Comparison of ENCODE assay signal across 22 cellular contexts in genomic region chr15:64766041-64766440, GRCh38. TPM values are rescaled to one million over a fixed set of nuclear protein-coding genes. Genes with fewer than 3 reads are reported as not detected.
DNase-seq lines count a peak whose midpoint lies in the region; ATAC-seq, FAIRE-seq and TF ChIP-seq lines count a peak whose summit lies in the region.
"Had no signal": no experiment of that assay in that cellular context is flagged by ENCODE, and none has a peak within 500 bp of the region (broad histone marks: within the 10 kb centered on the region; RNA-seq: fewer than 3 reads in every experiment).

No MANE protein-coding gene starts in this region.

- peak overlapping the region; percentile 27; the same call in 1 of the 2 replicates for H2BK5ac ChIP-seq in H1 (ENCODE audit: low read depth, low read length)

- FAIRE-seq in H1 (lab: Jason Lieb, UNC): no peak
- FAIRE-seq: H54, HTR-8/SVneo had no signal

- no peaks in the 10 kb centered on the region for H3K9me2 ChIP-seq in GM23338 (ENCODE audit: insufficient read depth)

- POLR2A ChIA-PET in H1 (lab: Charles Lee; ENCODE audit: partially characterized antibody): interaction anchor here (0.7 to 6.1 kb wide), 8 partner anchors 10 to 82 kb away, joined by 3 to 51 read pairs (median 4); partner anchors contain the start of gene PLEKHO2

- intact Hi-C loops in right cardiac atrium (cut with DNase I): no loop called here

- peaks cover 4% of the 10 kb centered on the region for H3K79me1 ChIP-seq in H1 (ENCODE audit: low read depth, low read length)

- WGBS in H1 (ENCODE audit: extremely low coverage in 1 of 2, insufficient coverage in 1 of 2, insufficient read length in 1 of 2, insufficient replicate concordance in 2 of 2, low coverage in 1 of 2, low lambda C conversion rate in 2 of 2, missing lambda C conversion rate in 1 of 2), 2 experiments: 95% methylated on average over 8 of the region's 8 CpGs; no CpG with 5 or more reads in 1 of the 2 experiments
- 59% methylated on average over 8 of the region's 8 CpGs for WGBS in right cardiac atrium

- H3K79me2 ChIP-seq in GM23338 (replicated peaks; ENCODE audit: insufficient read depth) (peaks cover 100% of the 10 kb centered on the region), H1 (ENCODE audit: control insufficient read depth in 1 of 2, insufficient read depth in 2 of 2, low read length in 2 of 2) (peaks cover 59 to 98% of the 10 kb centered on the region in 2 experiments)

- H3K18ac ChIP-seq in H1 (ENCODE audit: extremely low read depth, low read length): no peak overlapping the region; the same call in 1 of the 2 replicates

- H3K4me1 ChIP-seq in BLaER1: peaks cover 61% of the 10 kb centered on the region
- peaks cover 59% of the 10 kb centered on the region for H3K4me1 ChIP-seq in GM23338 (ENCODE audit: insufficient read depth)
- peaks cover 6 to 32% (median 18%) of the 10 kb centered on the region in 4 experiments; a peak in 6 of 7 replicates for H3K4me1 ChIP-seq in H1 (replicated peaks in 1 of 4; ENCODE audit: control insufficient read depth in 3 of 4, insufficient read depth in 4 of 4, low read length in 3 of 4)
- peaks cover 18% of the 10 kb centered on the region for H3K4me1 ChIP-seq in right cardiac atrium (ENCODE audit: control insufficient read depth, insufficient read depth, low read length)

- H3K9ac ChIP-seq in BLaER1 (no peak overlapping the region), H1 (replicated peaks in 1 of 4; ENCODE audit: extremely low read depth in 1 of 4, low read depth in 3 of 4, low read length in 3 of 4) (no peak overlapping the region)

- no peak overlapping the region for H3K4ac ChIP-seq in H1 (replicated peaks; ENCODE audit: insufficient read length, low read depth, low read length)

- H2BK15ac ChIP-seq in H1 (ENCODE audit: low read length): no peak overlapping the region

- no peak overlapping the region for H4K8ac ChIP-seq in H1 (ENCODE audit: extremely low read depth, insufficient read depth, low read length)

- H2BK12ac ChIP-seq in H1 (ENCODE audit: low read depth, low read length): no peak overlapping the region

- peaks cover 12% of the 10 kb centered on the region; the same call in 1 of the 2 replicates for H3F3A ChIP-seq in GM23338 (replicated peaks; ENCODE audit: low read depth)

- H3K27me3 Mint-ChIP-seq in GM23338 (ENCODE audit: insufficient read depth, low read depth, poor library complexity): peaks cover 22% of the 10 kb centered on the region
- peaks cover 6% of the 10 kb centered on the region for H3K27me3 Mint-ChIP-seq in glutamatergic neuron (ENCODE audit: unreplicated experiment)
- H3K27me3 Mint-ChIP-seq in stimulated activated naive CD8-positive, alpha-beta T cell treated with anti-CD3 and anti-CD28 coated beads, Interleukin-15, amount 100 ng/mL, for 72 hours: no peaks in the 10 kb centered on the region
- H3K27me3 Mint-ChIP-seq: IgD-negative memory B cell had no signal

- H3K4me1 Mint-ChIP-seq in GM23338: peaks cover 61% of the 10 kb centered on the region
- no peaks in the 10 kb centered on the region for H3K4me1 Mint-ChIP-seq in glutamatergic neuron (ENCODE audit: low read depth, unreplicated experiment)
- H3K4me1 Mint-ChIP-seq in stimulated activated naive CD8-positive, alpha-beta T cell treated with anti-CD3 and anti-CD28 coated beads, Interleukin-15, amount 100 ng/mL, for 72 hours: no peaks in the 10 kb centered on the region
- H3K4me1 Mint-ChIP-seq: CD14-positive monocyte had no signal

- H3K4me3 ChIP-seq in BLaER1 (no peak overlapping the region), GM23338 (no peak overlapping the region), H1 (ENCODE audit: extremely low read depth in 1 of 4, insufficient read depth in 2 of 4, low read depth in 3 of 4, low read length in 4 of 4) (no peak overlapping the region), right cardiac atrium (ENCODE audit: low read length) (no peak overlapping the region)

- H3K14ac ChIP-seq in H1 (ENCODE audit: insufficient read length): no peak overlapping the region

- DNase-seq in GM23338 (ENCODE audit: low spot score) (no peak), H1 (ENCODE audit: low read depth in 1 of 2, low spot score in 2 of 2) (no peak), right cardiac atrium (peak in 1 of 3 donors; percentile 51), glutamatergic neuron (no peak)
- no peak for DNase-seq in stimulated activated naive CD8-positive, alpha-beta T cell treated with anti-CD3 and anti-CD28 coated beads, Interleukin-15, amount 100 ng/mL, for 72 hours
- no peak for DNase-seq in NK-92 treated with Interleukin-12 subunit alpha and Interleukin-12 subunit beta, amount 100 ng/mL, for 24 hours (lab: John Stamatoyannopoulos, UW)
- DNase-seq: DMS79 treated with DMSO at 0.1 percent for 48 hours, MM.1S, NCI-H1092, NCI-H1436 treated with DMSO at 0.1 percent for 48 hours, NCI-H2029, NCI-H2171 treated with DMSO at 0.1 percent for 48 hours, NCI-H774, PC-3, RPMI8226 had no signal

- no peak for TF ChIP-seq EP300 in H1 (IDR thresholded peaks at IDR 0.05; ENCODE audit: borderline replicate concordance in 1 of 2, low read depth in 2 of 2, low read length in 2 of 2)

- H4K20me1 ChIP-seq in BLaER1 (no peaks in the 10 kb centered on the region), GM23338 (replicated peaks; ENCODE audit: insufficient read depth) (peaks cover 56% of the 10 kb centered on the region), H1 (replicated peaks in 1 of 2; ENCODE audit: control insufficient read depth in 1 of 2, insufficient read depth in 2 of 2, low read length in 2 of 2) (peaks cover 35 to 38% of the 10 kb centered on the region in 2 experiments)

- CTCF ChIA-PET in H1 (lab: Charles Lee; ENCODE audit: partially characterized antibody): interaction anchor here (0.6 to 46.3 kb wide), 6 partner anchors 16 to 86 kb away, joined by 3 to 883 read pairs (median 5); no protein-coding TSS in a partner anchor

- H4K5ac ChIP-seq in H1 (ENCODE audit: insufficient read length, low read depth, low read length): no peak overlapping the region

- no peak overlapping the region for H3K56ac ChIP-seq in H1 (replicated peaks; ENCODE audit: insufficient read length, low read depth, low read length)

- H3K9me3 Mint-ChIP-seq in GM23338 (no peaks in the 10 kb centered on the region; the same call in 2 of the 3 replicates), glutamatergic neuron (ENCODE audit: unreplicated experiment) (no peaks in the 10 kb centered on the region)
- H3K9me3 Mint-ChIP-seq in stimulated activated naive CD8-positive, alpha-beta T cell treated with anti-CD3 and anti-CD28 coated beads, Interleukin-15, amount 100 ng/mL, for 72 hours: no peaks in the 10 kb centered on the region
- H3K9me3 Mint-ChIP-seq: IgD-negative memory B cell had no signal

- H3K36me3 ChIP-seq in BLaER1 (no peaks in the 10 kb centered on the region), GM23338 (ENCODE audit: insufficient read depth) (no peaks in the 10 kb centered on the region; the same call in 1 of the 2 replicates), H1 (ENCODE audit: control insufficient read depth in 2 of 4, insufficient read depth in 4 of 4, low read length in 3 of 4) (peaks cover 0 to 10% (median 0%) of the 10 kb centered on the region in 4 experiments; a peak in 1 of 8 replicates)

- H2BK20ac ChIP-seq in H1 (ENCODE audit: low read length): no peak overlapping the region

- TF ChIP-seq POLR2A in H1 (IDR thresholded peaks at IDR 0.05; ENCODE audit: control extremely low read depth in 1 of 2, low read depth in 2 of 2, low read length in 2 of 2): no peak; a peak in 1 of 3 replicates

- H3K36me3 Mint-ChIP-seq in GM23338 (ENCODE audit: low read depth): peaks cover 35% of the 10 kb centered on the region
- H3K36me3 Mint-ChIP-seq in glutamatergic neuron (ENCODE audit: unreplicated experiment): no peaks in the 10 kb centered on the region
- H3K36me3 Mint-ChIP-seq: CD14-positive monocyte had no signal

- TF ChIP-seq CTCF in GM23338 (conservative IDR thresholded peaks at IDR 0.05; ENCODE audit: low read depth in 2 of 2) (no peak), H1 (IDR thresholded peaks at IDR 0.05; ENCODE audit: control extremely low read depth in 1 of 3, insufficient read depth in 1 of 3, low read depth in 1 of 3, low read length in 3 of 3) (no peak), glutamatergic neuron (IDR thresholded peaks at IDR 0.05; ENCODE audit: partially characterized antibody, unreplicated experiment) (no peak)

- H3K27ac Mint-ChIP-seq in GM23338: no peak overlapping the region
- no peak overlapping the region for H3K27ac Mint-ChIP-seq in glutamatergic neuron (ENCODE audit: unreplicated experiment)
- no peak overlapping the region for H3K27ac Mint-ChIP-seq in stimulated activated naive CD8-positive, alpha-beta T cell treated with anti-CD3 and anti-CD28 coated beads, Interleukin-15, amount 100 ng/mL, for 72 hours
- H3K27ac Mint-ChIP-seq: IgD-negative memory B cell had no signal

- no peak overlapping the region for H3K23ac ChIP-seq in H1 (ENCODE audit: insufficient read length)

- H2AK5ac ChIP-seq in H1 (ENCODE audit: low read depth, low read length): no peak overlapping the region

- no peaks in the 10 kb centered on the region for H3K27me3 ChIP-seq in BLaER1
- H3K27me3 ChIP-seq in GM23338 (ENCODE audit: insufficient read depth): no peaks in the 10 kb centered on the region
- H3K27me3 ChIP-seq in H1 (replicated peaks in 1 of 4; ENCODE audit: control insufficient read depth in 3 of 4, extremely low read depth in 1 of 4, insufficient read depth in 3 of 4, low read length in 3 of 4): no peaks in the 10 kb centered on the region
- H3K27me3 ChIP-seq in right cardiac atrium (ENCODE audit: control insufficient read depth, insufficient read depth): no peaks in the 10 kb centered on the region

- ATAC-seq in GM23338 (no peak), right cardiac atrium (peak in 1 of 2 donors; percentile 19)
- ATAC-seq in stimulated activated naive CD8-positive, alpha-beta T cell treated with anti-CD3 and anti-CD28 coated beads, Interleukin-15, amount 100 ng/mL, for 72 hours: no peak
- ATAC-seq: PC-3 had no signal

- no peak for TF ChIP-seq RAD21 in H1 (IDR thresholded peaks at IDR 0.05 in 1 of 2, conservative IDR thresholded peaks at IDR 0.05 in 1 of 2; ENCODE audit: low read depth in 2 of 2, low read length in 2 of 2)

- no peak overlapping the region for H4K91ac ChIP-seq in H1 (replicated peaks; ENCODE audit: insufficient read length, low read length)

- H2BK120ac ChIP-seq in H1 (replicated peaks; ENCODE audit: low read depth, low read length): no peak overlapping the region

- no peak overlapping the region for H3K4me3 Mint-ChIP-seq in GM23338
- H3K4me3 Mint-ChIP-seq in glutamatergic neuron (ENCODE audit: unreplicated experiment): no peak overlapping the region
- H3K4me3 Mint-ChIP-seq in stimulated activated naive CD8-positive, alpha-beta T cell treated with anti-CD3 and anti-CD28 coated beads, Interleukin-15, amount 100 ng/mL, for 72 hours: no peak overlapping the region
- H3K4me3 Mint-ChIP-seq: CD14-positive monocyte, IgD-negative memory B cell had no signal

- peaks cover 2% of the 10 kb centered on the region; the same call in 1 of the 2 replicates for H3K23me2 ChIP-seq in H1 (ENCODE audit: low read depth, low read length)

- H3K9me3 ChIP-seq in BLaER1: no peaks in the 10 kb centered on the region
- H3K9me3 ChIP-seq in H1 (ENCODE audit: insufficient read depth in 2 of 2, low read depth in 1 of 2, low read length in 1 of 2): no peaks in the 10 kb centered on the region
- H3K9me3 ChIP-seq in right cardiac atrium (ENCODE audit: control insufficient read depth, low read length): no peaks in the 10 kb centered on the region

- no peak overlapping the region for H2AFZ ChIP-seq in GM23338
- H2AFZ ChIP-seq in H1 (ENCODE audit: low read length): no peak overlapping the region

- H3K27ac ChIP-seq in BLaER1: no peak overlapping the region
- H3K27ac ChIP-seq in GM23338 (ENCODE audit: low read depth): peak overlapping the region; percentile 72; the same call in 1 of the 2 replicates
- no peak overlapping the region for H3K27ac ChIP-seq in H1 (ENCODE audit: low read depth, low read length)
- peak overlapping the region; percentile 68 for H3K27ac ChIP-seq in right cardiac atrium (ENCODE audit: low read length)
- H3K27ac ChIP-seq: HL-60 had no signal

- H3K4me2 ChIP-seq in BLaER1 (peak overlapping the region; percentile 3; the same call in 1 of the 2 replicates), GM23338 (no peak overlapping the region), H1 (ENCODE audit: insufficient read depth in 1 of 2, low read depth in 2 of 2, low read length in 2 of 2) (no peak overlapping the region)

RNA-seq across cellular contexts. Expression of gene RBPMS2, which starts 9.3 kb away (rescaled TPM):
- 36.9 and 53.3 TPM in 2 replicates for total RNA-seq in GM23338 (2014; rRNA removed; shearing (Covaris generic))
- 171 and 179 TPM in 2 replicates for polyA plus RNA-seq in GM23338 (2016; fragmentation: Nextera tagmentation; extraction: Ambion mirVana)
- total RNA-seq in H1 (2021; fragmentation: NEBNext Ultra II Directional; extraction: Animal tissue kit (Norgen Biotek cat#: 25700)): 238 and 243 TPM in 2 replicates
- 55.8 and 104 TPM in 2 replicates for polyA plus RNA-seq in H1 (2011; rRNA removed)
- 31.2 TPM for polyA plus RNA-seq in H1 (2011; cell fraction: cytosol; rRNA removed)
- polyA plus RNA-seq in H1 (2011; cell fraction: nucleus; rRNA removed): 88.9 TPM
- polyA plus RNA-seq in H1 (2012, experiment 1 of 2): 145 to 173 TPM (median 167 TPM) in 4 replicates
- polyA plus RNA-seq in H1 (2012, experiment 2 of 2): 212 TPM
- 218 TPM for polyA plus RNA-seq in H1 (2013, experiment 1 of 2)
- polyA plus RNA-seq in H1 (2013, experiment 2 of 2): 220 TPM
- 28.4 and 38.8 TPM in 2 replicates for polyA minus RNA-seq in H1 (2011; rRNA and poly(A)+ RNA removed)
- polyA minus RNA-seq in H1 (2011; cell fraction: cytosol; rRNA and poly(A)+ RNA removed): 90.8 TPM
- polyA minus RNA-seq in H1 (2011; cell fraction: nucleus; rRNA and poly(A)+ RNA removed): 44.7 TPM
- total RNA-seq in right cardiac atrium: 100 to 1,000 TPM; 380 to 503 (median 388) TPM
- polyA plus RNA-seq in right cardiac atrium: 392 TPM
- total RNA-seq in glutamatergic neuron (ENCODE audit: unreplicated experiment): 2.0 TPM
- total RNA-seq: LHCN-M2, PC-3 had no signal
- polyA plus RNA-seq: CD14-positive monocyte had no signal

RNA-seq across cellular contexts. Expression of gene PIF1, which starts 59.4 kb away (rescaled TPM):
- total RNA-seq in GM23338 (2014; rRNA removed; shearing (Covaris generic)): 193 and 200 TPM in 2 replicates
- polyA plus RNA-seq in GM23338 (2016; fragmentation: Nextera tagmentation; extraction: Ambion mirVana) (106 and 116 TPM in 2 replicates), H1 (2011; rRNA removed) (73.3 and 109 TPM in 2 replicates), right cardiac atrium (0.86 TPM)
- 136 and 138 TPM in 2 replicates for total RNA-seq in H1 (2021; fragmentation: NEBNext Ultra II Directional; extraction: Animal tissue kit (Norgen Biotek cat#: 25700))
- polyA plus RNA-seq in H1 (2011; cell fraction: cytosol; rRNA removed): 187 TPM
- polyA plus RNA-seq in H1 (2011; cell fraction: nucleus; rRNA removed): 354 TPM
- polyA plus RNA-seq in H1 (2012, experiment 1 of 2): 86.6 to 119 TPM (median 110 TPM) in 4 replicates
- 48.2 TPM for polyA plus RNA-seq in H1 (2012, experiment 2 of 2)
- polyA plus RNA-seq in H1 (2013, experiment 1 of 2): 97.6 TPM
- 85.4 TPM for polyA plus RNA-seq in H1 (2013, experiment 2 of 2)
- polyA minus RNA-seq in H1 (2011; rRNA and poly(A)+ RNA removed): 36.6 and 38.3 TPM in 2 replicates
- polyA minus RNA-seq in H1 (2011; cell fraction: cytosol; rRNA and poly(A)+ RNA removed): 57.2 TPM
- 83.5 TPM for polyA minus RNA-seq in H1 (2011; cell fraction: nucleus; rRNA and poly(A)+ RNA removed)
- total RNA-seq in right cardiac atrium (1 to 10 TPM in 1 of 4 donors, under 1 TPM in 3; 0.25 to 1.1 (median 0.62) TPM), glutamatergic neuron (ENCODE audit: unreplicated experiment) (8.6 TPM)

Comparison
In these comparisons a context has a peak if more than half of its experiments do, and no peak if none do; other contexts are left out.
1. H3K27ac ChIP-seq: peak in GM23338 (single experiment) and right cardiac atrium (single experiment); none in BLaER1 (single experiment) and H1 (single experiment).
2. RNA of gene RBPMS2, which starts 9.3 kb away (total RNA-seq): 380 to 503 TPM in right cardiac atrium, 238 to 243 TPM in H1 and 36.9 to 53.3 TPM in GM23338; 2.0 TPM in glutamatergic neuron (single experiment); every median in the first group is over 10 times any median in the second.
3. RNA of gene PIF1, which starts 59.4 kb away (total RNA-seq): 193 to 200 TPM in GM23338 and 136 to 138 TPM in H1; 8.6 TPM in glutamatergic neuron (single experiment) and 0.25 to 1.1 TPM in right cardiac atrium; every median in the first group is over 10 times any median in the second.